Comparison of ENCODE assay signal across 32 cellular contexts in the genomic region with DNA sequence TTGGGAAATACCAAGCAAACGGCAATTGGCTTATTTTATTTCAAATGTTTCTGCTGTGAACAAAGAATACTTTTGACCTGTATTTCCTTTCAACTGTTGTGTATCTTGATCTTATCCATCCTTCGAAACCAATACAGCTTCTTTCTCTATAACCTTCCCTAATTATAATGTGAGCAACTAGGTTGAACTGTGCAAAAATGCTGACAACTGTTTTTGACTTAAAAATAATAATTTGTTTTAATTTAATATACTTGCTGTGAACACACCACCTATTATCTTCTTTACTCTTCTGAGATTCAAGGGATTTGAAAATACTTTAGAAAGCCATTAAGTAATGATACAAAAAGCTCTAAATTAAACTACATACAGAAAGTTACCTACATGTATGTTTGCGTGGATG.
"Had no signal": no experiment of that assay in that cellular context is flagged by ENCODE, and none has a peak within 500 bp of the region (broad histone marks: within the 10 kb centered on the region; RNA-seq: fewer than 3 reads in every experiment).

No MANE protein-coding gene starts in this region.

- H3K27ac ChIP-seq: brain microvascular endothelial cell, coronary artery, dorsolateral prefrontal cortex, WERI-Rb-1 had no signal

- H3K27me3 ChIP-seq: brain microvascular endothelial cell had no signal

- H3K36me3 ChIP-seq: brain microvascular endothelial cell, WERI-Rb-1 had no signal

- ATAC-seq: activated CD4-positive, CD25-positive, alpha-beta regulatory T cell treated with anti-CD3 and anti-CD28 coated beads, Interleukin-2, amount 50 U/mL, for 24 hours; activated CD8-positive, alpha-beta T cell treated with anti-CD3 and anti-CD28 coated beads for 36 hours; activated T-cell treated with anti-CD3 and anti-CD28 coated beads, Interleukin-2, amount 50 U/mL, for 4 hours; activated T-helper 17 cell treated with anti-CD3 and anti-CD28 coated beads, Interleukin-2, amount 50 U/mL, for 72 hours; T-helper 17 cell had no signal

- H3K4me3 Mint-ChIP-seq: activated B cell treated with CpG ODN at 0.5 μM for 24 hours; activated CD8-positive, alpha-beta T cell treated with anti-CD3 and anti-CD28 coated beads for 36 hours; activated naive CD8-positive, alpha-beta T cell; activated T-cell treated with anti-CD3 and anti-CD28 coated beads, Interleukin-2, amount 50 U/mL, for 4 hours; activated T-helper 17 cell treated with anti-CD3 and anti-CD28 coated beads, Interleukin-2, amount 50 U/mL, for 72 hours; central memory CD8-positive, alpha-beta T cell; dendritic cell treated with granulocyte-macrophage colony-stimulating factor and Interleukin-4, amounts not matched to agents 40 ng/mL and 50 ng/mL, for 4 days; endodermal cell; T-helper 17 cell; T-helper 2 cell treated with Interferon-gamma antibody and Interleukin-4, amounts not matched to agents 5 μg/mL and 100 μg/mL, for 36 hours had no signal

- FAIRE-seq: astrocyte, bronchial epithelial cell, frontal cortex had no signal

- H3K9me3 Mint-ChIP-seq: activated B cell treated with CpG ODN at 0.5 μM for 24 hours; activated T-helper 17 cell treated with anti-CD3 and anti-CD28 coated beads, Interleukin-2, amount 50 U/mL, for 72 hours; central memory CD8-positive, alpha-beta T cell; dendritic cell treated with granulocyte-macrophage colony-stimulating factor and Interleukin-4, amounts not matched to agents 40 ng/mL and 50 ng/mL, for 4 days; endodermal cell; T-helper 2 cell treated with Interferon-gamma antibody and Interleukin-4, amounts not matched to agents 5 μg/mL and 100 μg/mL, for 36 hours had no signal

- H3K27ac Mint-ChIP-seq: activated B cell treated with CpG ODN at 0.5 μM for 24 hours; activated CD8-positive, alpha-beta T cell treated with anti-CD3 and anti-CD28 coated beads for 36 hours; activated naive CD8-positive, alpha-beta T cell; activated T-helper 17 cell treated with anti-CD3 and anti-CD28 coated beads, Interleukin-2, amount 50 U/mL, for 72 hours; dendritic cell treated with granulocyte-macrophage colony-stimulating factor and Interleukin-4, amounts not matched to agents 40 ng/mL and 50 ng/mL, for 4 days; endodermal cell; T-helper 17 cell; T-helper 2 cell treated with Interferon-gamma antibody and Interleukin-4, amounts not matched to agents 5 μg/mL and 100 μg/mL, for 36 hours had no signal

- H3K4me1 Mint-ChIP-seq: activated T-helper 17 cell treated with anti-CD3 and anti-CD28 coated beads, Interleukin-2, amount 50 U/mL, for 72 hours; central memory CD8-positive, alpha-beta T cell; T-helper 17 cell had no signal

- DNase-seq: activated B cell treated with CpG ODN at 0.5 μM for 24 hours; activated CD4-positive, alpha-beta T cell treated with anti-CD3 and anti-CD28 coated beads for 48 hours; activated CD4-positive, alpha-beta T cell treated with anti-CD3 and anti-CD28 coated beads, Interleukin-2, amount 50 U/mL, for 1 hour; activated CD4-positive, alpha-beta T cell treated with anti-CD3 and anti-CD28 coated beads, Interleukin-2, amount 50 U/mL, for 48 hours; activated CD8-positive, alpha-beta memory T cell treated with anti-CD3 and anti-CD28 coated beads for 24 hours; activated CD8-positive, alpha-beta T cell treated with anti-CD3 and anti-CD28 coated beads for 36 hours; activated effector memory CD4-positive, alpha-beta T cell treated with Interleukin-2 at 50 U/mL for 16 hours; activated gamma-delta T cell treated with Interleukin-2 at 50 U/mL for 16 hours; activated naive CD4-positive, alpha-beta T cell treated with anti-CD3 and anti-CD28 coated beads, Interleukin-2, amount 50 U/mL, for 16 hours; activated naive CD4-positive, alpha-beta T cell treated with Interleukin-2 at 50 U/mL for 16 hours; activated T-cell treated with anti-CD3 and anti-CD28 coated beads, Interleukin-2, amount 50 U/mL, for 4 hours; amniotic stem cell; anterior cingulate cortex; brain microvascular endothelial cell; dorsolateral prefrontal cortex; effector memory CD4-positive, alpha-beta T cell; endodermal cell; foreskin fibroblast; head of caudate nucleus; T-helper 17 cell; T1000; WERI-Rb-1 had no signal

- H3K4me3 ChIP-seq: coronary artery, dorsolateral prefrontal cortex had no signal

- H3K27me3 Mint-ChIP-seq: activated B cell treated with CpG ODN at 0.5 μM for 24 hours; activated CD8-positive, alpha-beta T cell treated with anti-CD3 and anti-CD28 coated beads for 36 hours; activated T-helper 17 cell treated with anti-CD3 and anti-CD28 coated beads, Interleukin-2, amount 50 U/mL, for 72 hours; central memory CD8-positive, alpha-beta T cell; dendritic cell treated with granulocyte-macrophage colony-stimulating factor and Interleukin-4, amounts not matched to agents 40 ng/mL and 50 ng/mL, for 4 days; T-helper 17 cell had no signal
